In genomic region chr1:167803358-167804217, GRCh38 we compare ENCODE assay signal across 8 cellular contexts.
DNase-seq lines count a peak whose midpoint lies in the region; ATAC-seq and TF ChIP-seq lines count a peak whose summit lies in the region.

No MANE protein-coding gene starts in this region.

- H3K27ac ChIP-seq in HEK293 (ENCODE audit: extremely low read depth, low read depth, low read length), result no peak overlapping the region
- H3K27ac ChIP-seq in RWPE2 (ENCODE audit: poor library complexity, severe bottlenecking), result no peak overlapping the region
- no peak overlapping the region for H3K27ac ChIP-seq in suprapubic skin

- 6% methylated on average over 12 of the region's 12 CpGs for WGBS in suprapubic skin

- no peak for TF ChIP-seq POLR2A in suprapubic skin (IDR thresholded peaks at IDR 0.05)

- peak; percentile 96 for ATAC-seq in RWPE2 (ENCODE audit: low read depth)

- DNase-seq in GM04503 (ENCODE audit: low read depth) (peak; percentile 66), MG63 (peak; percentile 91), RWPE2 (ENCODE audit: low spot score) (peak; percentile 88), fibroblast of the conjunctiva (ENCODE audit: low read depth) (peak; percentile 92), non-pigmented ciliary epithelial cell (ENCODE audit: low read depth) (peak; percentile 79), suprapubic skin (ENCODE audit: low spot score in 2 of 2) (peak; percentile 94)
- peak; percentile 74 for DNase-seq in activated T-helper 1 cell treated with anti-CD3 and anti-CD28 coated beads, Interleukin-2, amount 50 U/mL, for 16 hours (ENCODE audit: low read depth in 1 of 2, low spot score in 1 of 2)

- TF ChIP-seq CTCF in HEK293 (tag by site-specific recombination; IDR thresholded peaks at IDR 0.05), result peak; percentile 95
- peak; percentile 97 for TF ChIP-seq CTCF in RWPE2 (IDR thresholded peaks at IDR 0.05; ENCODE audit: poor library complexity, severe bottlenecking)
- peak; percentile 88 to 93 for TF ChIP-seq CTCF in suprapubic skin (IDR thresholded peaks at IDR 0.05)

- no peaks in the 10 kb centered on the region for H3K9me3 ChIP-seq in HEK293 (ENCODE audit: control insufficient read depth, insufficient read depth, low read depth, low read length)
- H3K9me3 ChIP-seq in MG63, result no peaks in the 10 kb centered on the region
- H3K9me3 ChIP-seq in RWPE2 (ENCODE audit: severe bottlenecking), result no peaks in the 10 kb centered on the region
- no peaks in the 10 kb centered on the region for H3K9me3 ChIP-seq in suprapubic skin

- H3K27me3 ChIP-seq in MG63, result no peaks in the 10 kb centered on the region
- H3K27me3 ChIP-seq in RWPE2 (ENCODE audit: insufficient read depth, poor library complexity, severe bottlenecking), result no peaks in the 10 kb centered on the region
- no peaks in the 10 kb centered on the region for H3K27me3 ChIP-seq in suprapubic skin

- CTCF ChIA-PET in HEK293 (lab: Yijun Ruan, JAX), result interaction anchor here (0.6 to 1.6 kb wide), 18 partner anchors 10 to 700 kb away, joined by 3 to 6 read pairs (median 4); no protein-coding TSS in a partner anchor

- no peak overlapping the region for H3K4me3 ChIP-seq in HEK293 (ENCODE audit: low read depth, low read length)
- H3K4me3 ChIP-seq in MG63, result no peak overlapping the region
- H3K4me3 ChIP-seq in RWPE2 (ENCODE audit: severe bottlenecking), result no peak overlapping the region
- no peak overlapping the region for H3K4me3 ChIP-seq in suprapubic skin

- H3K4me1 ChIP-seq in HEK293 (ENCODE audit: control insufficient read depth, insufficient read depth, low read length) (no peaks in the 10 kb centered on the region), RWPE2 (ENCODE audit: insufficient read depth, poor library complexity, severe bottlenecking) (peaks cover 6% of the 10 kb centered on the region), suprapubic skin (peaks cover 32% of the 10 kb centered on the region)

- H3K36me3 ChIP-seq in HEK293 (ENCODE audit: control insufficient read depth in 2 of 2, insufficient read depth in 1 of 2, low read length in 2 of 2) (no peaks in the 10 kb centered on the region), MG63 (no peaks in the 10 kb centered on the region), RWPE2 (ENCODE audit: low read depth) (no peaks in the 10 kb centered on the region), suprapubic skin (no peaks in the 10 kb centered on the region)

- TF ChIP-seq EP300 in suprapubic skin (IDR thresholded peaks at IDR 0.05), result no peak

- POLR2A ChIA-PET in HEK293 (lab: Yijun Ruan, JAX), result interaction anchor here (1.0 kb wide), 1 partner anchor 89 kb away, joined by 4 read pairs; no protein-coding TSS in a partner anchor

TF ChIP-seq in HEK293, 187 proteins besides CTCF, POLR2A, EP300 and RAD21:
- no peak for TF ChIP-seq SCRT2 (tag by site-specific recombination; IDR thresholded peaks at IDR 0.05)
- no peak for TF ChIP-seq KLF8 (tag by site-specific recombination; IDR thresholded peaks at IDR 0.05)
- peak; percentile 97 for TF ChIP-seq ZSCAN30 (tag by site-specific recombination; IDR thresholded peaks at IDR 0.05)
- peak; percentile 80 for TF ChIP-seq ZBTB17 (tag by site-specific recombination; IDR thresholded peaks at IDR 0.05)
- TF ChIP-seq GFI1B (tag by site-specific recombination; IDR thresholded peaks at IDR 0.05), result no peak
- peak; percentile 49; the same call in 1 of the 2 replicates for TF ChIP-seq ZNF610 (tag by site-specific recombination; IDR thresholded peaks at IDR 0.05; ENCODE audit: borderline replicate concordance)
- TF ChIP-seq GLIS2 (tag by site-specific recombination; IDR thresholded peaks at IDR 0.05), result no peak
- TF ChIP-seq ZEB2 (tag by site-specific recombination; IDR thresholded peaks at IDR 0.05), result peak; percentile 39; the same call in 1 of the 2 replicates
- TF ChIP-seq EGR2 (tag by site-specific recombination; IDR thresholded peaks at IDR 0.05; ENCODE audit: low read depth), result peak; percentile 47
- 0 out of 2 replicates have a peak, but pooled peaks have one; percentile 33 for TF ChIP-seq ZNF580 (tag by site-specific recombination; IDR thresholded peaks at IDR 0.05)
- TF ChIP-seq ZNF449 (tag by site-specific recombination; IDR thresholded peaks at IDR 0.05), result no peak
- TF ChIP-seq SP7 (tag by site-specific recombination; IDR thresholded peaks at IDR 0.05), result peak; percentile 42; the same call in 1 of the 2 replicates
- TF ChIP-seq PRDM1 (tag by site-specific recombination; IDR thresholded peaks at IDR 0.05), result peak; percentile 90
- no peak for TF ChIP-seq ZNF473 (tag by site-specific recombination; IDR thresholded peaks at IDR 0.05)
- TF ChIP-seq ZNF660 (tag by site-specific recombination; IDR thresholded peaks at IDR 0.05), result peak; percentile 79; the same call in 1 of the 2 replicates
- TF ChIP-seq, protein P1, sequence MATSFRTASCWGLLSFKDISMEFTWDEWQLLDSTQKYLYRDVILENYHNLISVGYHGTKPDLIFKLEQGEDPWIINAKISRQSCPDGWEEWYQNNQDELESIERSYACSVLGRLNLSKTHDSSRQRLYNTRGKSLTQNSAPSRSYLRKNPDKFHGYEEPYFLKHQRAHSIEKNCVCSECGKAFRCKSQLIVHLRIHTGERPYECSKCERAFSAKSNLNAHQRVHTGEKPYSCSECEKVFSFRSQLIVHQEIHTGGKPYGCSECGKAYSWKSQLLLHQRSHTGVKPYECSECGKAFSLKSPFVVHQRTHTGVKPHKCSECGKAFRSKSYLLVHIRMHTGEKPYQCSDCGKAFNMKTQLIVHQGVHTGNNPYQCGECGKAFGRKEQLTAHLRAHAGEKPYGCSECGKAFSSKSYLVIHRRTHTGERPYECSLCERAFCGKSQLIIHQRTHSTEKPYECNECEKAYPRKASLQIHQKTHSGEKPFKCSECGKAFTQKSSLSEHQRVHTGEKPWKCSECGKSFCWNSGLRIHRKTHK (tag by site-specific recombination; IDR thresholded peaks at IDR 0.05), result no peak
- no peak for TF ChIP-seq ZFP37 (tag by site-specific recombination; IDR thresholded peaks at IDR 0.05)
- TF ChIP-seq ZNF654 (tag by site-specific recombination; IDR thresholded peaks at IDR 0.05; ENCODE audit: low read depth), result peak; percentile 75
- no peak for TF ChIP-seq BCL11A (tag by site-specific recombination; IDR thresholded peaks at IDR 0.05; ENCODE audit: low read depth)
- 0 out of 2 replicates have a peak, but pooled peaks have one; percentile 29 for TF ChIP-seq ZNF394 (tag by site-specific recombination; IDR thresholded peaks at IDR 0.05; ENCODE audit: borderline replicate concordance)
- TF ChIP-seq MYNN (tag by site-specific recombination; IDR thresholded peaks at IDR 0.05; ENCODE audit: borderline replicate concordance), result no peak
- peak; percentile 43; the same call in 1 of the 2 replicates for TF ChIP-seq SP3 (tag by site-specific recombination; IDR thresholded peaks at IDR 0.05)
- TF ChIP-seq TRIM28 (IDR thresholded peaks at IDR 0.05; ENCODE audit: borderline replicate concordance, low read length), result peak; percentile 97; the same call in 1 of the 2 replicates
- TF ChIP-seq SETDB1 (IDR thresholded peaks at IDR 0.05; ENCODE audit: insufficient read length, low read length), result peak; percentile 46
- peak; percentile 62 for TF ChIP-seq ZFHX2 (tag by site-specific recombination; conservative IDR thresholded peaks at IDR 0.05)
- TF ChIP-seq ZNF501 (tag by site-specific recombination; IDR thresholded peaks at IDR 0.05), result peak; percentile 68; the same call in 1 of the 2 replicates
- TF ChIP-seq MZF1 (tag by site-specific recombination; IDR thresholded peaks at IDR 0.05; ENCODE audit: borderline replicate concordance), result peak; percentile 69; the same call in 1 of the 2 replicates
- no peak for TF ChIP-seq GLI2 (tag by site-specific recombination; IDR thresholded peaks at IDR 0.05; ENCODE audit: borderline replicate concordance, low read depth)
- TF ChIP-seq KLF10 (tag by site-specific recombination; IDR thresholded peaks at IDR 0.05), result no peak
- TF ChIP-seq ZNF2 (tag by site-specific recombination; IDR thresholded peaks at IDR 0.05), result 0 out of 2 replicates have a peak, but pooled peaks have one; percentile 35
- TF ChIP-seq ZNF335 (tag by site-specific recombination; conservative IDR thresholded peaks at IDR 0.05), result peak; percentile 83
